Comparison of ENCODE assay signal across 10 cellular contexts in the genomic region with DNA sequence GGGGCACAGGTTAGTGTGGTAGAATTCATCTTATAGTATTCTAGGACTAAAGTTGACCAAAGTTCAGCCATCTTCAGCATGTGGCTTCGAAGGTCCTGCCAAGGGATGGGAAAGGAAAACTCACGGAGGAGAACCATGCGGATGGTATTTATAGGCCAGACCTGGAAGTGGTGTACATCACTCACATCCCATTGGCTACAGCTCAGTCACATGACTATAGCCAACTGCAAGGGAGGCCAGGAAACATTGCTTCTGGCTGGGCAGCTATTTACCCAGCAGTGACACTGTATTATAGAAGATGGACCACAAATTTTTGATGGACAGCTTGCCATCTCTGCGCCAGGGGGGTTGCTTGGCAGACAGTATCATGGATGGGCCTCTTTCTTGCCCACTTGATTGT. TPM values are rescaled to one million over a fixed set of nuclear protein-coding genes. Genes with fewer than 3 reads are reported as not detected.
"Had no signal": no experiment of that assay in that cellular context is flagged by ENCODE, and none has a peak within 500 bp of the region (broad histone marks: within the 10 kb centered on the region; RNA-seq: fewer than 3 reads in every experiment).

No MANE protein-coding gene starts in this region.

- H3K4me3 Mint-ChIP-seq: HFFc6, IgD-negative memory B cell had no signal

- H3K27ac ChIP-seq: GM23248, KMS-11 had no signal

- H3K9me3 Mint-ChIP-seq: HFFc6 had no signal

- H3K9ac ChIP-seq: GM23248, KMS-11 had no signal

- H3K4me2 ChIP-seq: KMS-11 had no signal

- H3K4me1 Mint-ChIP-seq: IgD-negative memory B cell had no signal

- H3K27ac Mint-ChIP-seq: HFFc6 had no signal

- H3K9me3 ChIP-seq: HAP-1 had no signal

- H3K4me1 ChIP-seq: HAP-1 had no signal

- DNase-seq: GM23248, GOT3, H7, HFFc6, KBM-7 had no signal

- FAIRE-seq: HTR-8/SVneo had no signal

- ATAC-seq: HCT116 had no signal

- H3K4me3 ChIP-seq: GM23248, HAP-1 had no signal

- H3K36me3 ChIP-seq: HAP-1 had no signal

- H2AFZ ChIP-seq: GM23248 had no signal

RNA-seq across cellular contexts. Expression of a gene that starts 48.0 kb away (rescaled TPM):
- polyA plus RNA-seq: IgD-negative memory B cell had no signal
